23 cellular contexts compared by ENCODE assay signal in the genomic region with DNA sequence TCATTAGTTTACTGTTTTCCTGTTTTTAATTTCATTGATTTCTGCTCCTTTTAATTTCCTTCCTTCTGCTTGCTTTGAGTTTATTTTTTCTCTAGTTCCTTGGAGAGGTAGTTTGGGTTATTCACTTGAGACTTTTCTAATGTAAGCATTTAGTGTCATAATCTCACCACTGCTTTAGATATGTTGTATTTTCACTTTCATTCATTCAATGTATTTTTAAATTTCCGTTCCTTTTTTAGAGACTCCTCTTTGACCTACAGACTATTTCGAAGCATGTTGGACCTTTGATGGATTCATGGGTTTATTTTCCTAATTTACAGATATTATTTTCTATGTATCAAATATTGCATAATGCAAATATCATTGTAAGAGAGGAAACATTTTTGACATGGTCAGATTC.
"Had no signal": no experiment of that assay in that cellular context is flagged by ENCODE, and none has a peak within 500 bp of the region (broad histone marks: within the 10 kb centered on the region; RNA-seq: fewer than 3 reads in every experiment).

No MANE protein-coding gene starts in this region.

- H3K27me3 Mint-ChIP-seq: activated CD4-positive, alpha-beta T cell treated with anti-CD3 and anti-CD28 coated beads for 36 hours; T-helper 17 cell had no signal

- H3K4me1 ChIP-seq: breast epithelium had no signal

- H3K4me3 ChIP-seq: breast epithelium, coronary artery had no signal

- ATAC-seq: activated CD4-positive, alpha-beta T cell treated with anti-CD3 and anti-CD28 coated beads for 36 hours; activated CD8-positive, alpha-beta T cell treated with anti-CD3 and anti-CD28 coated beads, Interleukin-2, amount 10 ng/mL, durations not matched to agents 7 days and 5 days; T-helper 17 cell had no signal

- H3K36me3 ChIP-seq: breast epithelium had no signal

- H3K27me3 ChIP-seq: breast epithelium had no signal

- H3K9me3 ChIP-seq: breast epithelium had no signal

- DNase-seq: activated CD4-positive, alpha-beta T cell treated with anti-CD3 and anti-CD28 coated beads for 36 hours; activated CD4-positive, alpha-beta T cell treated with anti-CD3 and anti-CD28 coated beads, Interleukin-2, amount 50 U/mL, for 4 hours; activated CD4-positive, CD25-positive, alpha-beta regulatory T cell; activated CD8-positive, alpha-beta memory T cell treated with anti-CD3 and anti-CD28 coated beads, Interleukin-2, amount 50 U/mL, for 48 hours; activated CD8-positive, alpha-beta T cell treated with anti-CD3 and anti-CD28 coated beads, Interleukin-2, amount 10 ng/mL, durations not matched to agents 7 days and 5 days; activated naive CD4-positive, alpha-beta T cell treated with anti-CD3 and anti-CD28 coated beads, Interleukin-2, amount 50 U/mL, for 16 hours; activated T-cell treated with anti-CD3 and anti-CD28 coated beads, Interleukin-2, amount 50 U/mL, for 1 hour; aorta; caudate nucleus; Karpas-422; NCI-H1092; NCI-H1417; NCI-H1930; NCI-H2171 treated with DMSO at 0.1 percent for 48 hours; NCI-H226; NCI-H526; NCI-H774; NK-92 treated with Interleukin-12 subunit alpha and Interleukin-12 subunit beta, amount 100 ng/mL, for 24 hours; SIG-M5; T-helper 17 cell; T-helper 9 cell had no signal

- H3K27ac Mint-ChIP-seq: activated CD4-positive, alpha-beta T cell treated with anti-CD3 and anti-CD28 coated beads for 36 hours; activated CD8-positive, alpha-beta T cell treated with anti-CD3 and anti-CD28 coated beads, Interleukin-2, amount 10 ng/mL, durations not matched to agents 7 days and 5 days; T-helper 17 cell had no signal

- H3K27ac ChIP-seq: breast epithelium, coronary artery had no signal

- H3K4me3 Mint-ChIP-seq: activated CD4-positive, alpha-beta T cell treated with anti-CD3 and anti-CD28 coated beads for 36 hours; activated CD8-positive, alpha-beta T cell treated with anti-CD3 and anti-CD28 coated beads, Interleukin-2, amount 10 ng/mL, durations not matched to agents 7 days and 5 days; T-helper 17 cell had no signal
